Comparison of ENCODE assay signal across 8 cellular contexts in genomic region chr11:13338437-13339069, GRCh38.
DNase-seq lines count a peak whose midpoint lies in the region; ATAC-seq and TF ChIP-seq lines count a peak whose summit lies in the region.

No MANE protein-coding gene starts in this region.

- peak; percentile 40 for DNase-seq in NCI-H2029 (lab: John Stamatoyannopoulos, UW)
- DNase-seq in NCI-H2029 treated with DMSO at 0.1 percent for 48 hours (lab: John Stamatoyannopoulos, UW) = no peak
- DNase-seq in foreskin keratinocyte = peak; percentile 49 to 66
- no peak for DNase-seq in NCI-H187 (lab: John Stamatoyannopoulos, UW)
- DNase-seq in GF-D8 (lab: John Stamatoyannopoulos, UW) = no peak

- H3K4me3 ChIP-seq in WI38 (ENCODE audit: low read depth, low read length) = peak overlapping the region; percentile 37

- H3K27ac ChIP-seq in foreskin keratinocyte (peak overlapping the region; percentile 61), temporal lobe (ENCODE audit: low read depth, low read length) (peak overlapping the region; percentile 28)

- TF ChIP-seq CTCF in WI38 (IDR thresholded peaks at IDR 0.05; ENCODE audit: low read depth, low read length) (no peak), foreskin keratinocyte (conservative IDR thresholded peaks at IDR 0.05) (no peak)

- peaks cover 26% of the 10 kb centered on the region for H3K4me1 ChIP-seq in foreskin keratinocyte

- no peaks in the 10 kb centered on the region for H3K27me3 ChIP-seq in foreskin keratinocyte

- peak; percentile 67 for ATAC-seq in foreskin keratinocyte
- no peak for ATAC-seq in GM21717 (IDR thresholded peaks at IDR 0.05; ENCODE audit: unreplicated experiment)

Comparison
In these comparisons a context has a peak if more than half of its experiments do, and no peak if none do; other contexts are left out.
1. DNase-seq: peak in NCI-H2029 (single experiment) and foreskin keratinocyte (2 of 2); none in NCI-H2029 treated with DMSO at 0.1 percent for 48 hours (single experiment), NCI-H187 (0 of 2) and GF-D8 (single experiment).